Comparison of ENCODE assay signal across 1 cellular context in genomic region chr17:35433075-35433894, GRCh38.
A peak's percentile ranks its signal among the peaks of the same experiment; 100 is the strongest.
TF ChIP-seq lines count a peak whose summit lies in the region.

No MANE protein-coding gene starts in this region.

TF ChIP-seq in HEK293, 187 proteins besides CTCF, POLR2A, EP300 and RAD21 (continued from another document):
- TF ChIP-seq YY1 (tag by site-specific recombination; IDR thresholded peaks at IDR 0.05) (no peak), HOXD13 (CRISPR knock-in tag; IDR thresholded peaks at IDR 0.05; ENCODE audit: borderline replicate concordance) (no peak), ZNF169 (tag by site-specific recombination; IDR thresholded peaks at IDR 0.05) (no peak), ZNF423 (tag by site-specific recombination; IDR thresholded peaks at IDR 0.05) (no peak), PRDM1 (tag by site-specific recombination; IDR thresholded peaks at IDR 0.05) (0 out of 2 replicates have a peak, but pooled peaks have one; percentile 14), ZNF202 (tag by site-specific recombination; IDR thresholded peaks at IDR 0.05; ENCODE audit: borderline replicate concordance) (no peak), TRIM28 (IDR thresholded peaks at IDR 0.05; ENCODE audit: borderline replicate concordance, low read length) (peak; percentile 87), MZF1 (tag by site-specific recombination; IDR thresholded peaks at IDR 0.05; ENCODE audit: borderline replicate concordance) (0 out of 2 replicates have a peak, but pooled peaks have one; percentile 4), ZFP41 (tag by site-specific recombination; IDR thresholded peaks at IDR 0.05; ENCODE audit: borderline replicate concordance) (no peak), ZNF600 (tag by site-specific recombination; IDR thresholded peaks at IDR 0.05) (0 out of 2 replicates have a peak, but pooled peaks have one; percentile 16), ZNF561 (tag by site-specific recombination; IDR thresholded peaks at IDR 0.05; ENCODE audit: borderline replicate concordance) (no peak), ZNF324 (tag by site-specific recombination; IDR thresholded peaks at IDR 0.05) (peak; percentile 75), ZNF558 (tag by site-specific recombination; IDR thresholded peaks at IDR 0.05) (0 out of 2 replicates have a peak, but pooled peaks have one; percentile 72), ZBTB17 (tag by site-specific recombination; IDR thresholded peaks at IDR 0.05) (peak; percentile 96), SALL2 (tag by site-specific recombination; IDR thresholded peaks at IDR 0.05; ENCODE audit: borderline replicate concordance) (no peak), TCF7L2 (IDR thresholded peaks at IDR 0.05; ENCODE audit: borderline replicate concordance, low read depth, low read length) (no peak), OVOL3 (tag by site-specific recombination; IDR thresholded peaks at IDR 0.05) (no peak), ZNF48 (tag by site-specific recombination; IDR thresholded peaks at IDR 0.05) (no peak), ZNF692 (tag by site-specific recombination; IDR thresholded peaks at IDR 0.05) (peak; percentile 16; the same call in 1 of the 2 replicates), RBAK (tag by site-specific recombination; IDR thresholded peaks at IDR 0.05) (no peak), ZNF2 (tag by site-specific recombination; IDR thresholded peaks at IDR 0.05) (no peak), ZNF529 (tag by site-specific recombination; IDR thresholded peaks at IDR 0.05; ENCODE audit: insufficient replicate concordance) (no peak), SP7 (tag by site-specific recombination; IDR thresholded peaks at IDR 0.05) (peak; percentile 74), ZNF24 (tag by site-specific recombination; IDR thresholded peaks at IDR 0.05) (0 out of 2 replicates have a peak, but pooled peaks have one; percentile 52), ZNF670 (tag by site-specific recombination; IDR thresholded peaks at IDR 0.05; ENCODE audit: low read depth) (no peak), ZNF335 (tag by site-specific recombination; conservative IDR thresholded peaks at IDR 0.05) (peak; percentile 76), YY2 (tag by site-specific recombination; IDR thresholded peaks at IDR 0.05) (no peak), KLF8 (tag by site-specific recombination; IDR thresholded peaks at IDR 0.05) (peak; percentile 56), FEZF1 (tag by site-specific recombination; IDR thresholded peaks at IDR 0.05) (peak; percentile 13; the same call in 1 of the 2 replicates), ZNF548 (tag by site-specific recombination; IDR thresholded peaks at IDR 0.05) (no peak), ZBTB48 (tag by site-specific recombination; IDR thresholded peaks at IDR 0.05) (peak; percentile 83), ZNF654 (tag by site-specific recombination; IDR thresholded peaks at IDR 0.05; ENCODE audit: low read depth) (0 out of 2 replicates have a peak, but pooled peaks have one; percentile 3), ZNF629 (tag by site-specific recombination; IDR thresholded peaks at IDR 0.05) (peak; percentile 62), ZNF777 (tag by site-specific recombination; IDR thresholded peaks at IDR 0.05; ENCODE audit: borderline replicate concordance) (no peak), ZNF394 (tag by site-specific recombination; IDR thresholded peaks at IDR 0.05; ENCODE audit: borderline replicate concordance) (peak; percentile 66), ZXDB (tag by site-specific recombination; IDR thresholded peaks at IDR 0.05) (no peak), KLF9 (tag by site-specific recombination; IDR thresholded peaks at IDR 0.05; ENCODE audit: low read depth) (no peak), MEIS1 (CRISPR knock-in tag; IDR thresholded peaks at IDR 0.05; ENCODE audit: borderline replicate concordance) (no peak), KLF7 (tag by site-specific recombination; IDR thresholded peaks at IDR 0.05; ENCODE audit: borderline replicate concordance) (no peak), ZFP3 (tag by site-specific recombination; IDR thresholded peaks at IDR 0.05; ENCODE audit: low read depth) (no peak), ZEB2 (tag by site-specific recombination; IDR thresholded peaks at IDR 0.05) (peak; percentile 57; the same call in 1 of the 2 replicates), ZNF660 (tag by site-specific recombination; IDR thresholded peaks at IDR 0.05) (peak; percentile 69), ZIC2 (tag by site-specific recombination; IDR thresholded peaks at IDR 0.05) (no peak), SP2 (tag by site-specific recombination; IDR thresholded peaks at IDR 0.05) (peak; percentile 50)
- TF ChIP-seq, protein P1, sequence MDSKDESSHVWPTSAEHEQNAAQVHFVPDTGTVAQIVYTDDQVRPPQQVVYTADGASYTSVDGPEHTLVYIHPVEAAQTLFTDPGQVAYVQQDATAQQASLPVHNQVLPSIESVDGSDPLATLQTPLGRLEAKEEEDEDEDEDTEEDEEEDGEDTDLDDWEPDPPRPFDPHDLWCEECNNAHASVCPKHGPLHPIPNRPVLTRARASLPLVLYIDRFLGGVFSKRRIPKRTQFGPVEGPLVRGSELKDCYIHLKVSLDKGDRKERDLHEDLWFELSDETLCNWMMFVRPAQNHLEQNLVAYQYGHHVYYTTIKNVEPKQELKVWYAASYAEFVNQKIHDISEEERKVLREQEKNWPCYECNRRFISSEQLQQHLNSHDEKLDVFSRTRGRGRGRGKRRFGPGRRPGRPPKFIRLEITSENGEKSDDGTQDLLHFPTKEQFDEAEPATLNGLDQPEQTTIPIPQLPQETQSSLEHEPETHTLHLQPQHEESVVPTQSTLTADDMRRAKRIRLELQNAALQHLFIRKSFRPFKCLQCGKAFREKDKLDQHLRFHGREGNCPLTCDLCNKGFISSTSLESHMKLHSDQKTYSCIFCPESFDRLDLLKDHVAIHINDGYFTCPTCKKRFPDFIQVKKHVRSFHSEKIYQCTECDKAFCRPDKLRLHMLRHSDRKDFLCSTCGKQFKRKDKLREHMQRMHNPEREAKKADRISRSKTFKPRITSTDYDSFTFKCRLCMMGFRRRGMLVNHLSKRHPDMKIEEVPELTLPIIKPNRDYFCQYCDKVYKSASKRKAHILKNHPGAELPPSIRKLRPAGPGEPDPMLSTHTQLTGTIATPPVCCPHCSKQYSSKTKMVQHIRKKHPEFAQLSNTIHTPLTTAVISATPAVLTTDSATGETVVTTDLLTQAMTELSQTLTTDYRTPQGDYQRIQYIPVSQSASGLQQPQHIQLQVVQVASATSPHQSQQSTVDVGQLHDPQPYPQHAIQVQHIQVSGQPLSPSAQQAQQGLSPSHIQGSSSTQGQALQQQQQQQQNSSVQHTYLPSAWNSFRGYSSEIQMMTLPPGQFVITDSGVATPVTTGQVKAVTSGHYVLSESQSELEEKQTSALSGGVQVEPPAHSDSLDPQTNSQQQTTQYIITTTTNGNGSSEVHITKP (tag by site-specific recombination; IDR thresholded peaks at IDR 0.05) = peak; percentile 76
- TF ChIP-seq, protein P2, sequence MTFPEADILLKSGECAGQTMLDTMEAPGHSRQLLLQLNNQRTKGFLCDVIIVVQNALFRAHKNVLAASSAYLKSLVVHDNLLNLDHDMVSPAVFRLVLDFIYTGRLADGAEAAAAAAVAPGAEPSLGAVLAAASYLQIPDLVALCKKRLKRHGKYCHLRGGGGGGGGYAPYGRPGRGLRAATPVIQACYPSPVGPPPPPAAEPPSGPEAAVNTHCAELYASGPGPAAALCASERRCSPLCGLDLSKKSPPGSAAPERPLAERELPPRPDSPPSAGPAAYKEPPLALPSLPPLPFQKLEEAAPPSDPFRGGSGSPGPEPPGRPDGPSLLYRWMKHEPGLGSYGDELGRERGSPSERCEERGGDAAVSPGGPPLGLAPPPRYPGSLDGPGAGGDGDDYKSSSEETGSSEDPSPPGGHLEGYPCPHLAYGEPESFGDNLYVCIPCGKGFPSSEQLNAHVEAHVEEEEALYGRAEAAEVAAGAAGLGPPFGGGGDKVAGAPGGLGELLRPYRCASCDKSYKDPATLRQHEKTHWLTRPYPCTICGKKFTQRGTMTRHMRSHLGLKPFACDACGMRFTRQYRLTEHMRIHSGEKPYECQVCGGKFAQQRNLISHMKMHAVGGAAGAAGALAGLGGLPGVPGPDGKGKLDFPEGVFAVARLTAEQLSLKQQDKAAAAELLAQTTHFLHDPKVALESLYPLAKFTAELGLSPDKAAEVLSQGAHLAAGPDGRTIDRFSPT (tag by site-specific recombination; IDR thresholded peaks at IDR 0.05) = peak; percentile 68
- TF ChIP-seq, protein P3, sequence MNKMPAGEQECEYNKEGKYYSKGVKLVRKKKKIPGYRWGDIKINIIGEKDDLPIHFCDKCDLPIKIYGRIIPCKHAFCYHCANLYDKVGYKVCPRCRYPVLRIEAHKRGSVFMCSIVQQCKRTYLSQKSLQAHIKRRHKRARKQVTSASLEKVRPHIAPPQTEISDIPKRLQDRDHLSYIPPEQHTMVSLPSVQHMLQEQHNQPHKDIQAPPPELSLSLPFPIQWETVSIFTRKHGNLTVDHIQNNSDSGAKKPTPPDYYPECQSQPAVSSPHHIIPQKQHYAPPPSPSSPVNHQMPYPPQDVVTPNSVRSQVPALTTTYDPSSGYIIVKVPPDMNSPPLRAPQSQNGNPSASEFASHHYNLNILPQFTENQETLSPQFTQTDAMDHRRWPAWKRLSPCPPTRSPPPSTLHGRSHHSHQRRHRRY (tag by site-specific recombination; IDR thresholded peaks at IDR 0.05) = no peak
- TF ChIP-seq, protein P4, sequence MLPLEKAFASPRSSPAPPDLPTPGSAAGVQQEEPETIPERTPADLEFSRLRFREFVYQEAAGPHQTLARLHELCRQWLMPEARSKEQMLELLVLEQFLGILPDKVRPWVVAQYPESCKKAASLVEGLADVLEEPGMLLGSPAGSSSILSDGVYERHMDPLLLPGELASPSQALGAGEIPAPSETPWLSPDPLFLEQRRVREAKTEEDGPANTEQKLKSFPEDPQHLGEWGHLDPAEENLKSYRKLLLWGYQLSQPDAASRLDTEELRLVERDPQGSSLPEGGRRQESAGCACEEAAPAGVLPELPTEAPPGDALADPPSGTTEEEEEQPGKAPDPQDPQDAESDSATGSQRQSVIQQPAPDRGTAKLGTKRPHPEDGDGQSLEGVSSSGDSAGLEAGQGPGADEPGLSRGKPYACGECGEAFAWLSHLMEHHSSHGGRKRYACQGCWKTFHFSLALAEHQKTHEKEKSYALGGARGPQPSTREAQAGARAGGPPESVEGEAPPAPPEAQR (tag by site-specific recombination; IDR thresholded peaks at IDR 0.05) = no peak
- TF ChIP-seq, protein P5, sequence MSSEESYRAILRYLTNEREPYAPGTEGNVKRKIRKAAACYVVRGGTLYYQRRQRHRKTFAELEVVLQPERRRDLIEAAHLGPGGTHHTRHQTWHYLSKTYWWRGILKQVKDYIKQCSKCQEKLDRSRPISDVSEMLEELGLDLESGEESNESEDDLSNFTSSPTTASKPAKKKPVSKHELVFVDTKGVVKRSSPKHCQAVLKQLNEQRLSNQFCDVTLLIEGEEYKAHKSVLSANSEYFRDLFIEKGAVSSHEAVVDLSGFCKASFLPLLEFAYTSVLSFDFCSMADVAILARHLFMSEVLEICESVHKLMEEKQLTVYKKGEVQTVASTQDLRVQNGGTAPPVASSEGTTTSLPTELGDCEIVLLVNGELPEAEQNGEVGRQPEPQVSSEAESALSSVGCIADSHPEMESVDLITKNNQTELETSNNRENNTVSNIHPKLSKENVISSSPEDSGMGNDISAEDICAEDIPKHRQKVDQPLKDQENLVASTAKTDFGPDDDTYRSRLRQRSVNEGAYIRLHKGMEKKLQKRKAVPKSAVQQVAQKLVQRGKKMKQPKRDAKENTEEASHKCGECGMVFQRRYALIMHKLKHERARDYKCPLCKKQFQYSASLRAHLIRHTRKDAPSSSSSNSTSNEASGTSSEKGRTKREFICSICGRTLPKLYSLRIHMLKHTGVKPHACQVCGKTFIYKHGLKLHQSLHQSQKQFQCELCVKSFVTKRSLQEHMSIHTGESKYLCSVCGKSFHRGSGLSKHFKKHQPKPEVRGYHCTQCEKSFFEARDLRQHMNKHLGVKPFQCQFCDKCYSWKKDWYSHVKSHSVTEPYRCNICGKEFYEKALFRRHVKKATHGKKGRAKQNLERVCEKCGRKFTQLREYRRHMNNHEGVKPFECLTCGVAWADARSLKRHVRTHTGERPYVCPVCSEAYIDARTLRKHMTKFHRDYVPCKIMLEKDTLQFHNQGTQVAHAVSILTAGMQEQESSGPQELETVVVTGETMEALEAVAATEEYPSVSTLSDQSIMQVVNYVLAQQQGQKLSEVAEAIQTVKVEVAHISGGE (tag by site-specific recombination; conservative IDR thresholded peaks at IDR 0.05; ENCODE audit: low read depth) = peak; percentile 38; the same call in 1 of the 2 replicates
